ENCODE assay signal across 9 cellular contexts in genomic region chr21:15514073-15514946, GRCh38.
DNase-seq lines count a peak whose midpoint lies in the region; ATAC-seq and TF ChIP-seq lines count a peak whose summit lies in the region.
"Had no signal": no experiment of that assay in that cellular context is flagged by ENCODE, and none has a peak within 500 bp of the region (broad histone marks: within the 10 kb centered on the region; RNA-seq: fewer than 3 reads in every experiment).

No MANE protein-coding gene starts in this region.

- peak; percentile 90 for ATAC-seq in HG03571 (IDR thresholded peaks at IDR 0.05; ENCODE audit: unreplicated experiment)

- peak in 1 of 3 donors; percentile 27 for TF ChIP-seq POLR2A in spleen (IDR thresholded peaks at IDR 0.05)

- H3K27ac ChIP-seq in spleen: peak overlapping the region; percentile 44 to 87 (median 61)

- H3K36me3 ChIP-seq in spleen: no peaks in the 10 kb centered on the region

- H3K4me1 ChIP-seq in spleen: peaks cover 0 to 25% (median 15%) of the 10 kb centered on the region in 6 donors

- no peaks in the 10 kb centered on the region for H3K27me3 ChIP-seq in spleen (replicated peaks in 1 of 7)

- DNase-seq in activated CD8-positive, alpha-beta memory T cell treated with anti-CD3 and anti-CD28 coated beads for 1 hour (ENCODE audit: extremely low read depth in 1 of 2, low read depth in 1 of 2): peak; percentile 12 to 20
- no peak for DNase-seq in activated CD8-positive, alpha-beta memory T cell treated with anti-CD3 and anti-CD28 coated beads for 24 hours
- peak; percentile 28 for DNase-seq in activated CD8-positive, alpha-beta memory T cell treated with anti-CD3 and anti-CD28 coated beads, Interleukin-2, amount 50 U/mL, for 4 hours
- DNase-seq in spleen (no peak), occipital lobe (lab: John Stamatoyannopoulos, UW) (no peak), DMS 273 treated with DMSO at 0.1 percent for 48 hours (lab: John Stamatoyannopoulos, UW) (no peak), glomerular visceral epithelial cell (ENCODE audit: extremely low spot score) (no peak)
- DNase-seq: left cardiac atrium had no signal

- peak overlapping the region in 1 of 8 donors; percentile 11 for H3K4me3 ChIP-seq in spleen

- intact Hi-C loops in spleen (cut with DNase I; ENCODE audit: low total_unique reads): no loop called here

- peaks cover 0 to 9% (median 3%) of the 10 kb centered on the region in 8 donors for H3K9me3 ChIP-seq in spleen

- WGBS in spleen, 5 donors: 40 to 57% (median 53%) methylated on average over 8 of the region's 8 CpGs

- no peak for TF ChIP-seq CTCF in spleen (IDR thresholded peaks at IDR 0.05 in 8 of 11, conservative IDR thresholded peaks at IDR 0.05 in 3 of 11)

Comparison
In these comparisons a context has a peak if more than half of its experiments do, and no peak if none do; other contexts are left out.
1. DNase-seq: peak in activated CD8-positive, alpha-beta memory T cell treated with anti-CD3 and anti-CD28 coated beads for 1 hour (2 of 2) and activated CD8-positive, alpha-beta memory T cell treated with anti-CD3 and anti-CD28 coated beads, Interleukin-2, amount 50 U/mL, for 4 hours (single experiment); none in activated CD8-positive, alpha-beta memory T cell treated with anti-CD3 and anti-CD28 coated beads for 24 hours (single experiment), spleen (single experiment), occipital lobe (single experiment), DMS 273 treated with DMSO at 0.1 percent for 48 hours (single experiment) and glomerular visceral epithelial cell (single experiment).